In genomic region chr1:161725888-161726630, GRCh38 we compare ENCODE assay signal across 8 cellular contexts. TPM values are rescaled to one million over a fixed set of nuclear protein-coding genes. Genes with fewer than 3 reads are reported as not detected.
DNase-seq lines count a peak whose midpoint lies in the region; ATAC-seq, FAIRE-seq and TF ChIP-seq lines count a peak whose summit lies in the region.

No MANE protein-coding gene starts in this region.

- no peaks in the 10 kb centered on the region for H3K27me3 ChIP-seq in BLaER1
- H3K27me3 ChIP-seq in astrocyte (ENCODE audit: insufficient read depth, low read length), result no peaks in the 10 kb centered on the region
- H3K27me3 ChIP-seq in hepatocyte, result peaks cover under 1% of the 10 kb centered on the region

- H3K9me3 Mint-ChIP-seq in astrocyte (ENCODE audit: unreplicated experiment), result no peaks in the 10 kb centered on the region

- H3K27ac ChIP-seq in BLaER1 (peak overlapping the region; percentile 89), astrocyte (ENCODE audit: low read depth, low read length) (peak overlapping the region; percentile 82), hepatocyte (peak overlapping the region; percentile 92)

- H3K4me3 Mint-ChIP-seq in astrocyte (ENCODE audit: unreplicated experiment), result peak overlapping the region; percentile 89

- H2AFZ ChIP-seq in astrocyte (ENCODE audit: low read depth, low read length) (peak overlapping the region; percentile 79), hepatocyte (peak overlapping the region; percentile 83)

- H3K4me1 ChIP-seq in BLaER1 (peaks cover 26% of the 10 kb centered on the region), astrocyte (ENCODE audit: insufficient read depth, low read length) (peaks cover 35% of the 10 kb centered on the region), hepatocyte (ENCODE audit: insufficient read depth) (no peaks in the 10 kb centered on the region)

- H3K27me3 Mint-ChIP-seq in astrocyte (ENCODE audit: low read depth, unreplicated experiment), result peaks cover 12% of the 10 kb centered on the region

- DNase-seq in HT-29 (ENCODE audit: low spot score), result peak; percentile 47
- DNase-seq in astrocyte (ENCODE audit: low read depth), result peak; percentile 37
- peak; percentile 69 for DNase-seq in hepatocyte (ENCODE audit: low spot score)
- no peak for DNase-seq in retinal pigment epithelial cell (ENCODE audit: low read depth)

- no peaks in the 10 kb centered on the region for H3K9me2 ChIP-seq in hepatocyte (replicated peaks; ENCODE audit: insufficient read depth)

- no peaks in the 10 kb centered on the region for H4K20me1 ChIP-seq in BLaER1
- no peaks in the 10 kb centered on the region for H4K20me1 ChIP-seq in astrocyte (ENCODE audit: insufficient read depth, low read length)
- H4K20me1 ChIP-seq in hepatocyte (ENCODE audit: insufficient read depth, poor library complexity, severe bottlenecking), result no peaks in the 10 kb centered on the region

- H3K79me2 ChIP-seq in astrocyte (ENCODE audit: insufficient read depth, low read length) (no peaks in the 10 kb centered on the region), hepatocyte (no peaks in the 10 kb centered on the region)

- H3K36me3 Mint-ChIP-seq in astrocyte (ENCODE audit: low read depth, unreplicated experiment), result no peaks in the 10 kb centered on the region

- peak; percentile 47 for TF ChIP-seq POLR2A in GM19099 (IDR thresholded peaks at IDR 0.05; ENCODE audit: extremely low read depth, insufficient read length, low read depth)

- H3K4me3 ChIP-seq in BLaER1, result peak overlapping the region; percentile 89
- peak overlapping the region; percentile 68 for H3K4me3 ChIP-seq in astrocyte (ENCODE audit: insufficient read depth, low read depth, low read length)
- H3K4me3 ChIP-seq in hepatocyte, result peak overlapping the region; percentile 74
- peak overlapping the region; percentile 71 for H3K4me3 ChIP-seq in retinal pigment epithelial cell (ENCODE audit: low read length)

- ATAC-seq in SK-N-SH treated with all-trans-retinoic acid at 6 μM for 48 hours (peak; percentile 67), HG03565 (IDR thresholded peaks at IDR 0.05; ENCODE audit: unreplicated experiment) (no peak)

- H3K36me3 ChIP-seq in BLaER1 (no peaks in the 10 kb centered on the region), astrocyte (ENCODE audit: insufficient read depth, low read length) (no peaks in the 10 kb centered on the region), hepatocyte (replicated peaks; ENCODE audit: insufficient read depth, low read depth) (no peaks in the 10 kb centered on the region)

- TF ChIP-seq CTCF in astrocyte (IDR thresholded peaks at IDR 0.05; ENCODE audit: insufficient read depth, low read depth, low read length) (peak; percentile 26), hepatocyte (IDR thresholded peaks at IDR 0.05; ENCODE audit: poor library complexity) (peak; percentile 37), retinal pigment epithelial cell (conservative IDR thresholded peaks at IDR 0.05; ENCODE audit: low read depth, low read length) (peak; percentile 19)

- H3K27ac Mint-ChIP-seq in astrocyte (ENCODE audit: unreplicated experiment), result peak overlapping the region; percentile 81

- H3K4me2 ChIP-seq in BLaER1 (peak overlapping the region; percentile 96), astrocyte (ENCODE audit: low read length) (peak overlapping the region; percentile 88), hepatocyte (peak overlapping the region; percentile 98)

- 3% methylated on average over 37 of the region's 43 CpGs for WGBS in hepatocyte (ENCODE audit: low lambda C conversion rate, missing lambda C conversion rate)

- H3K9ac ChIP-seq in BLaER1, result peak overlapping the region; percentile 88
- peak overlapping the region; percentile 93 for H3K9ac ChIP-seq in astrocyte (ENCODE audit: low read length)

- FAIRE-seq in astrocyte (lab: Jason Lieb, UNC), result no peak

- peaks cover 31% of the 10 kb centered on the region for H3K4me1 Mint-ChIP-seq in astrocyte (ENCODE audit: low read depth, unreplicated experiment)

- H3K9me3 ChIP-seq in BLaER1 (no peaks in the 10 kb centered on the region), astrocyte (ENCODE audit: insufficient read depth, low read depth, low read length) (no peaks in the 10 kb centered on the region), hepatocyte (ENCODE audit: low read depth) (no peaks in the 10 kb centered on the region)

TF ChIP-seq in SK-N-SH treated with all-trans-retinoic acid at 6 μM for 48 hours, 23 proteins besides CTCF, POLR2A, EP300 and RAD21:
- TF ChIP-seq RARB (CRISPR knock-in tag; IDR thresholded peaks at IDR 0.05) (0 out of 2 replicates have a peak, but pooled peaks have one; percentile 43), OSR1 (CRISPR knock-in tag; IDR thresholded peaks at IDR 0.05) (no peak)

RNA-seq across cellular contexts. Expression of gene FCRLB, which starts 4.7 kb away (rescaled TPM):
- total RNA-seq in HT-29 (2014; rRNA removed; shearing (Covaris generic)), result 1.4 and 3.4 TPM in 2 replicates
- total RNA-seq in astrocyte, result 0.72 and 0.79 TPM in 2 replicates
- total RNA-seq in hepatocyte, result 0.23 and 0.76 TPM in 2 replicates
- polyA plus RNA-seq in hepatocyte, result 0.60 and 1.5 TPM in 2 replicates

RNA-seq across cellular contexts. Expression of gene FCRLA, which starts 19.0 kb away (rescaled TPM):
- total RNA-seq in HT-29 (2014; rRNA removed; shearing (Covaris generic)), result not detected in 2 replicates
- total RNA-seq in astrocyte (0.38 and 0.45 TPM in 2 replicates), hepatocyte (0.16 and 3.0 TPM in 2 replicates)
- 0.31 and 0.75 TPM in 2 replicates for polyA plus RNA-seq in hepatocyte

RNA-seq across cellular contexts. Expression of gene DUSP12, which starts 23.5 kb away (rescaled TPM):
- total RNA-seq in HT-29 (2014; rRNA removed; shearing (Covaris generic)), result 48.9 and 52.2 TPM in 2 replicates
- total RNA-seq in astrocyte (34.0 and 34.7 TPM in 2 replicates), hepatocyte (47.9 and 52.9 TPM in 2 replicates)
- polyA plus RNA-seq in hepatocyte, result 35.4 and 37.1 TPM in 2 replicates

RNA-seq across cellular contexts. Expression of gene ATF6, which starts 40.1 kb away (rescaled TPM):
- 6.2 and 7.3 TPM in 2 replicates for total RNA-seq in HT-29 (2014; rRNA removed; shearing (Covaris generic))
- total RNA-seq in astrocyte, result 25.4 and 26.4 TPM in 2 replicates
- 27.8 and 29.8 TPM in 2 replicates for total RNA-seq in hepatocyte
- polyA plus RNA-seq in hepatocyte, result 13.4 and 15.3 TPM in 2 replicates
